25 cellular contexts compared by ENCODE assay signal in genomic region chr7:139896831-139897230, GRCh38.
"Had no signal": no experiment of that assay in that cellular context is flagged by ENCODE, and none has a peak within 500 bp of the region (broad histone marks: within the 10 kb centered on the region; RNA-seq: fewer than 3 reads in every experiment).

No MANE protein-coding gene starts in this region.

- H3K4me2 ChIP-seq: hepatocyte had no signal

- H3K27me3 ChIP-seq: cardiac muscle cell, hepatocyte, tibial nerve had no signal

- DNase-seq: activated CD4-positive, alpha-beta memory T cell treated with anti-CD3 and anti-CD28 coated beads, Interleukin-2, amount 10 ng/mL, durations not matched to agents 7 days and 5 days; activated CD4-positive, alpha-beta T cell treated with anti-CD3 and anti-CD28 coated beads, Interleukin-2, amount 10 ng/mL, durations not matched to agents 24 days and 14 days; activated CD4-positive, CD25-positive, alpha-beta regulatory T cell treated with anti-CD3 and anti-CD28 coated beads, Interleukin-2, amount 50 U/mL, for 72 hours; activated CD8-positive, alpha-beta memory T cell treated with anti-CD3 and anti-CD28 coated beads, Interleukin-2, amount 10 ng/mL, durations not matched to agents 7 days and 5 days; activated naive CD4-positive, alpha-beta T cell treated with Interleukin-2 at 50 U/mL for 16 hours; activated T-cell treated with anti-CD3 and anti-CD28 coated beads, Interleukin-2, amount 50 U/mL, for 48 hours; anterior cingulate cortex; cortex of kidney; endodermal cell; islet precursor cell; naive thymus-derived CD8-positive, alpha-beta T cell; posterior cingulate gyrus; stimulated activated CD4-positive, alpha-beta T cell treated with anti-CD3 and anti-CD28 coated beads, Interleukin-1b, Interleukin-23, amount 100 ng/mL, for 48 hours; stimulated activated naive CD4-positive, alpha-beta T cell; SW 1271 had no signal

- H3K36me3 Mint-ChIP-seq: activated CD8-positive, alpha-beta memory T cell treated with anti-CD3 and anti-CD28 coated beads, Interleukin-2, amount 10 ng/mL, durations not matched to agents 7 days and 5 days; activated naive CD8-positive, alpha-beta T cell; brain; naive thymus-derived CD8-positive, alpha-beta T cell had no signal

- H3K27me3 Mint-ChIP-seq: activated CD4-positive, alpha-beta memory T cell treated with anti-CD3 and anti-CD28 coated beads, Interleukin-2, amount 10 ng/mL, durations not matched to agents 7 days and 5 days; activated naive CD8-positive, alpha-beta T cell; brain; memory B cell had no signal

- H3K27ac ChIP-seq: cardiac muscle cell, hepatocyte, SK-N-MC, skin epidermis, tibial nerve had no signal

- H3K9me3 ChIP-seq: tibial nerve had no signal

- H2AFZ ChIP-seq: hepatocyte had no signal

- ATAC-seq: activated CD8-positive, alpha-beta memory T cell treated with anti-CD3 and anti-CD28 coated beads, Interleukin-2, amount 10 ng/mL, durations not matched to agents 7 days and 5 days; naive thymus-derived CD8-positive, alpha-beta T cell; sciatic nerve had no signal

- H3K36me3 ChIP-seq: cardiac muscle cell, tibial nerve had no signal

- H3K4me1 ChIP-seq: tibial nerve had no signal

- H3K27ac Mint-ChIP-seq: activated CD4-positive, alpha-beta memory T cell treated with anti-CD3 and anti-CD28 coated beads, Interleukin-2, amount 10 ng/mL, durations not matched to agents 7 days and 5 days; activated CD4-positive, alpha-beta T cell treated with anti-CD3 and anti-CD28 coated beads, Interleukin-2, amount 10 ng/mL, durations not matched to agents 24 days and 14 days; activated CD8-positive, alpha-beta memory T cell treated with anti-CD3 and anti-CD28 coated beads, Interleukin-2, amount 10 ng/mL, durations not matched to agents 7 days and 5 days; activated naive CD8-positive, alpha-beta T cell; brain; endodermal cell; memory B cell; T-helper 1 cell treated with Interleukin-12 subunit alpha and Interleukin-12 subunit beta and Interleukin-4 antibody, amounts not matched to agents 30 μg/mL and 1 μg/mL, for 36 hours had no signal

- H3K4me3 Mint-ChIP-seq: activated CD4-positive, alpha-beta memory T cell treated with anti-CD3 and anti-CD28 coated beads, Interleukin-2, amount 10 ng/mL, durations not matched to agents 7 days and 5 days; activated CD4-positive, alpha-beta T cell treated with anti-CD3 and anti-CD28 coated beads, Interleukin-2, amount 10 ng/mL, durations not matched to agents 24 days and 14 days; activated CD8-positive, alpha-beta memory T cell treated with anti-CD3 and anti-CD28 coated beads, Interleukin-2, amount 10 ng/mL, durations not matched to agents 7 days and 5 days; activated naive CD8-positive, alpha-beta T cell; brain; endodermal cell; memory B cell; naive thymus-derived CD8-positive, alpha-beta T cell; T-helper 1 cell treated with Interleukin-12 subunit alpha and Interleukin-12 subunit beta and Interleukin-4 antibody, amounts not matched to agents 30 μg/mL and 1 μg/mL, for 36 hours had no signal

- H3K4me1 Mint-ChIP-seq: activated CD4-positive, alpha-beta memory T cell treated with anti-CD3 and anti-CD28 coated beads, Interleukin-2, amount 10 ng/mL, durations not matched to agents 7 days and 5 days; activated CD4-positive, alpha-beta T cell treated with anti-CD3 and anti-CD28 coated beads, Interleukin-2, amount 10 ng/mL, durations not matched to agents 24 days and 14 days; activated CD8-positive, alpha-beta memory T cell treated with anti-CD3 and anti-CD28 coated beads, Interleukin-2, amount 10 ng/mL, durations not matched to agents 7 days and 5 days had no signal

- H3K9me3 Mint-ChIP-seq: activated CD4-positive, alpha-beta memory T cell treated with anti-CD3 and anti-CD28 coated beads, Interleukin-2, amount 10 ng/mL, durations not matched to agents 7 days and 5 days; activated CD4-positive, alpha-beta T cell treated with anti-CD3 and anti-CD28 coated beads, Interleukin-2, amount 10 ng/mL, durations not matched to agents 24 days and 14 days; endodermal cell; T-helper 1 cell treated with Interleukin-12 subunit alpha and Interleukin-12 subunit beta and Interleukin-4 antibody, amounts not matched to agents 30 μg/mL and 1 μg/mL, for 36 hours had no signal

- H3K4me3 ChIP-seq: cardiac muscle cell, hepatocyte, SK-N-MC, skin epidermis, tibial nerve had no signal
